1 cellular context compared by ENCODE assay signal in genomic region chr5:65970481-65971367, GRCh38.
TF ChIP-seq lines count a peak whose summit lies in the region.

No MANE protein-coding gene starts in this region.

TF ChIP-seq in GM12878, 131 proteins besides CTCF, POLR2A, EP300 and RAD21 (continued from another document):
- TF ChIP-seq BCLAF1 (IDR thresholded peaks at IDR 0.05) (no peak), RFX5 (IDR thresholded peaks at IDR 0.05; ENCODE audit: low read depth, low read length) (no peak), TCF7 (IDR thresholded peaks at IDR 0.05; ENCODE audit: borderline replicate concordance) (peak; percentile 25; the same call in 1 of the 2 replicates), ATF2 (IDR thresholded peaks at IDR 0.05; ENCODE audit: low read length) (peak; percentile 54; the same call in 1 of the 2 replicates), PML (IDR thresholded peaks at IDR 0.05; ENCODE audit: low read length) (0 out of 2 replicates have a peak, but pooled peaks have one; percentile 26), RBBP5 (conservative IDR thresholded peaks at IDR 0.05) (no peak), CHD2 (IDR thresholded peaks at IDR 0.05; ENCODE audit: borderline replicate concordance, low read depth, low read length) (no peak), ZNF217 (IDR thresholded peaks at IDR 0.05) (no peak), IKZF2 (IDR thresholded peaks at IDR 0.05) (no peak), ZSCAN29 (IDR thresholded peaks at IDR 0.05) (no peak), FOXM1 (IDR thresholded peaks at IDR 0.05; ENCODE audit: low read depth, low read length) (peak; percentile 52; the same call in 1 of the 2 replicates), CUX1 (IDR thresholded peaks at IDR 0.05; ENCODE audit: insufficient replicate concordance, low read depth, low read length) (no peak), MEF2A (IDR thresholded peaks at IDR 0.05; ENCODE audit: insufficient read depth, low read depth, low read length) (peak; percentile 91), ZNF592 (IDR thresholded peaks at IDR 0.05) (no peak), ZNF24 (IDR thresholded peaks at IDR 0.05) (no peak), CREB1 (IDR thresholded peaks at IDR 0.05; ENCODE audit: low read depth) (0 out of 2 replicates have a peak, but pooled peaks have one; percentile 12), SMAD5 (IDR thresholded peaks at IDR 0.05; ENCODE audit: low read depth) (no peak), CREM (IDR thresholded peaks at IDR 0.05; ENCODE audit: low read depth) (peak; percentile 42; the same call in 1 of the 2 replicates), USF2 (IDR thresholded peaks at IDR 0.05; ENCODE audit: borderline replicate concordance, low read depth, low read length) (no peak), IKZF1 (conservative IDR thresholded peaks at IDR 0.05) (no peak), TCF12 (IDR thresholded peaks at IDR 0.05; ENCODE audit: low read depth, low read length) (no peak), LARP7 (IDR thresholded peaks at IDR 0.05) (no peak), ATF3 (IDR thresholded peaks at IDR 0.05; ENCODE audit: borderline replicate concordance, extremely low read depth, low read depth, low read length) (no peak), CEBPB (IDR thresholded peaks at IDR 0.05; ENCODE audit: borderline replicate concordance in 1 of 2, low read depth in 2 of 2, low read length in 2 of 2) (no peak), GABPA (IDR thresholded peaks at IDR 0.05; ENCODE audit: low read depth) (0 out of 2 replicates have a peak, but pooled peaks have one; percentile 16), NFIC (IDR thresholded peaks at IDR 0.05; ENCODE audit: low read depth, low read length) (peak; percentile 74), ZNF384 (IDR thresholded peaks at IDR 0.05; ENCODE audit: borderline replicate concordance, low read depth, low read length) (peak; percentile 59), MEF2B (IDR thresholded peaks at IDR 0.05; ENCODE audit: partially characterized antibody, poor library complexity, severe bottlenecking) (peak; percentile 38), MYB (IDR thresholded peaks at IDR 0.05; ENCODE audit: borderline replicate concordance, low read depth, low read length) (no peak), YY1 (IDR thresholded peaks at IDR 0.05; ENCODE audit: low read depth, low read length) (no peak), SMARCA5 (IDR thresholded peaks at IDR 0.05) (no peak), KAT2A (conservative IDR thresholded peaks at IDR 0.05; ENCODE audit: control insufficient read depth, low read depth, low read length) (no peak), USF1 (IDR thresholded peaks at IDR 0.05; ENCODE audit: borderline replicate concordance, extremely low read length, insufficient read depth, low read depth, low read length) (no peak), ASH2L (IDR thresholded peaks at IDR 0.05; ENCODE audit: borderline replicate concordance, low read depth) (no peak), ZNF622 (IDR thresholded peaks at IDR 0.05) (no peak)
